10 cellular contexts compared by ENCODE assay signal in the genomic region with DNA sequence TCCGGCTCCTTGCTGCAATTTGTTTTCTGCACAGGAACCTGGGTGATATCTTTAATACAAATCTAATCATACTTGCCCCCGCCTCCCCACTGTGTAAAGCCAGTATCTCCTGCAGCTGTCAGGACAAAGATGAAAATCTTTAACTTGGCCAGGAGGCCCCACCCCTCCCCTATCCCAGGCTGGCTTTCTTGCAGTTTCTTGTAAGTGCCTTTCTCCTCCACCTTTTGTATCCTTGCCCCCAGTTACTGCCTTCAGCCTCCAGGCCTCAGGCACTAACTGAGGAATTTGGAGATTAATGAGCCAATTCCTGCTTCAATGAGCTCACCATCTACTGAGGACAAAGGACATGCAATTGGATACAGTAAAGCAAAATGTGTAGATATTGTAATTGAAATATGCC. TPM values are rescaled to one million over a fixed set of nuclear protein-coding genes. Genes with fewer than 3 reads are reported as not detected.
DNase-seq lines count a peak whose midpoint lies in the region; ATAC-seq, FAIRE-seq and TF ChIP-seq lines count a peak whose summit lies in the region.
"Had no signal": no experiment of that assay in that cellular context is flagged by ENCODE, and none has a peak within 500 bp of the region (broad histone marks: within the 10 kb centered on the region; RNA-seq: fewer than 3 reads in every experiment).

No MANE protein-coding gene starts in this region.

- no peak overlapping the region for H3K4me3 Mint-ChIP-seq in endodermal cell

- DNase-seq in GM19239 (ENCODE audit: insufficient read length, low spot score) (no peak), endodermal cell (peak; percentile 74), GM10248 (ENCODE audit: extremely low spot score) (no peak), left cardiac atrium (no peak)
- DNase-seq: adrenal gland, SHP77 treated with DMSO at 0.1 percent for 48 hours had no signal

- 61 to 68% methylated on average over 2 of the region's 2 CpGs for WGBS in endodermal cell (ENCODE audit: insufficient coverage in 1 of 2, insufficient read length in 1 of 2), 2 experiments

- H3K4me1 ChIP-seq in OCI-LY1 (ENCODE audit: insufficient read depth, low read length, severe bottlenecking): peaks cover 92% of the 10 kb centered on the region
- H3K4me1 ChIP-seq in endodermal cell (ENCODE audit: control insufficient read depth, insufficient read depth, low read length): peaks cover 8% of the 10 kb centered on the region
- H3K4me1 ChIP-seq in parathyroid adenoma: no peaks in the 10 kb centered on the region

- H3K4me1 Mint-ChIP-seq in endodermal cell: peaks cover 40% of the 10 kb centered on the region

- intact Hi-C loops in left cardiac atrium (cut with DNase I): loop anchor here in 1 of 2 donors (10.0 kb wide), 1 partner anchor 168 kb away; a partner anchor contains a TSS

- peaks cover 17% of the 10 kb centered on the region for H3F3A ChIP-seq in OCI-LY1 (ENCODE audit: insufficient read depth, low read length)

- peak; percentile 84 for FAIRE-seq in GM19239 (lab: Jason Lieb, UNC)

- H3K4me2 ChIP-seq in OCI-LY1 (ENCODE audit: low read length) (peak overlapping the region; percentile 90), parathyroid adenoma (ENCODE audit: low read length) (no peak overlapping the region)

- no peak for TF ChIP-seq CTCF in OCI-LY1 (IDR thresholded peaks at IDR 0.05; ENCODE audit: low read length)
- no peak for TF ChIP-seq CTCF in endodermal cell (conservative IDR thresholded peaks at IDR 0.05)
- TF ChIP-seq CTCF in parathyroid adenoma (IDR thresholded peaks at IDR 0.05): no peak
- no peak for TF ChIP-seq CTCF in GM10248 (IDR thresholded peaks at IDR 0.05; ENCODE audit: control extremely low read depth, extremely low read depth, low read depth, missing control alignments)

- no peaks in the 10 kb centered on the region for H3K9me3 Mint-ChIP-seq in endodermal cell

- no peak for ATAC-seq in GM19463 (IDR thresholded peaks at IDR 0.05; ENCODE audit: unreplicated experiment)
- ATAC-seq in left cardiac atrium: no peak

- no peaks in the 10 kb centered on the region for H4K20me1 ChIP-seq in OCI-LY1 (ENCODE audit: insufficient read depth, low read length)

- peak overlapping the region; percentile 42 for H3K4me3 ChIP-seq in OCI-LY1 (ENCODE audit: low read depth, low read length, poor library complexity, severe bottlenecking)
- H3K4me3 ChIP-seq in endodermal cell (ENCODE audit: low read length): no peak overlapping the region
- no peak overlapping the region for H3K4me3 ChIP-seq in parathyroid adenoma (ENCODE audit: low read depth, low read length)
- H3K4me3 ChIP-seq: adrenal gland had no signal

- peak overlapping the region; percentile 46 for H3K9ac ChIP-seq in OCI-LY1 (ENCODE audit: low read length)
- H3K9ac ChIP-seq in endodermal cell (ENCODE audit: extremely low read depth, low read length, poor library complexity, severe bottlenecking): peak overlapping the region; percentile 21
- no peak overlapping the region for H3K9ac ChIP-seq in parathyroid adenoma

- H3K27me3 ChIP-seq in OCI-LY1 (ENCODE audit: insufficient read depth, low read length): no peaks in the 10 kb centered on the region
- no peaks in the 10 kb centered on the region for H3K27me3 ChIP-seq in endodermal cell (ENCODE audit: control insufficient read depth, insufficient read depth, low read length, poor library complexity, severe bottlenecking)
- no peaks in the 10 kb centered on the region for H3K27me3 ChIP-seq in parathyroid adenoma (ENCODE audit: control insufficient read depth, insufficient read depth, low read length)
- H3K27me3 ChIP-seq: adrenal gland had no signal

- POLR2A ChIA-PET in GM10248 (lab: Yijun Ruan, JAX): interaction anchor here (1.1 to 3.2 kb wide), 3 partner anchors 11 to 15 kb away, joined by 3 to 19 read pairs (median 7); no protein-coding TSS in a partner anchor

- H3K27ac ChIP-seq in OCI-LY1 (ENCODE audit: low read depth, low read length, poor library complexity, severe bottlenecking): peak overlapping the region; percentile 94
- peak overlapping the region; percentile 61 for H3K27ac ChIP-seq in endodermal cell (ENCODE audit: low read depth, low read length)
- H3K27ac ChIP-seq in parathyroid adenoma: no peak overlapping the region
- H3K27ac ChIP-seq: adrenal gland had no signal

- H3K9me3 ChIP-seq in OCI-LY1 (ENCODE audit: low read length): no peaks in the 10 kb centered on the region
- H3K9me3 ChIP-seq in endodermal cell (ENCODE audit: control insufficient read depth, low read length): no peaks in the 10 kb centered on the region
- no peaks in the 10 kb centered on the region for H3K9me3 ChIP-seq in parathyroid adenoma (ENCODE audit: control insufficient read depth, low read length)
- H3K9me3 ChIP-seq: adrenal gland had no signal

- H3K36me3 Mint-ChIP-seq in endodermal cell (ENCODE audit: low read depth): no peaks in the 10 kb centered on the region

- H2AFZ ChIP-seq in OCI-LY1 (ENCODE audit: low read length): no peak overlapping the region
- H2AFZ ChIP-seq in parathyroid adenoma: peak overlapping the region; percentile 56

- H3K9me2 ChIP-seq in OCI-LY1 (ENCODE audit: low read depth, low read length): no peaks in the 10 kb centered on the region

- H3K36me3 ChIP-seq in OCI-LY1 (ENCODE audit: insufficient read depth, low read length): peaks cover 88% of the 10 kb centered on the region
- H3K36me3 ChIP-seq in endodermal cell (ENCODE audit: control insufficient read depth, insufficient read depth, low read length): peaks cover 7% of the 10 kb centered on the region
- H3K36me3 ChIP-seq in parathyroid adenoma (ENCODE audit: control insufficient read depth, insufficient read depth, low read length): no peaks in the 10 kb centered on the region
- H3K36me3 ChIP-seq: adrenal gland had no signal

- peak overlapping the region; percentile 84 for H3K27ac Mint-ChIP-seq in endodermal cell

- H3K27me3 Mint-ChIP-seq in endodermal cell (ENCODE audit: insufficient read depth): no peaks in the 10 kb centered on the region

- H3K79me2 ChIP-seq in OCI-LY1 (ENCODE audit: insufficient read depth, low read length): peaks cover 33% of the 10 kb centered on the region
- H3K79me2 ChIP-seq in parathyroid adenoma: no peaks in the 10 kb centered on the region

- CTCF ChIA-PET in GM10248 (lab: Yijun Ruan, JAX): interaction anchor here (1.5 to 10.8 kb wide), 4 partner anchors 11 to 310 kb away, joined by 3 to 94 read pairs (median 20); no protein-coding TSS in a partner anchor

RNA-seq across cellular contexts. Expression of a gene that starts 6.5 kb away (rescaled TPM):
- total RNA-seq in endodermal cell (not detected), left cardiac atrium (under 1 TPM; 0.08 to 0.35 TPM)
- polyA plus RNA-seq in endodermal cell (2013, experiment 1 of 2): not detected
- polyA plus RNA-seq in endodermal cell (2013, experiment 2 of 2): not detected
- total RNA-seq: fibroblast of villous mesenchyme had no signal

RNA-seq across cellular contexts. Expression of a gene that starts 40.3 kb away (rescaled TPM):
- total RNA-seq in endodermal cell (1 to 10 TPM; 5.2 to 6.7 TPM), left cardiac atrium (1 to 10 TPM in 1 of 2 donors, under 1 TPM in 1; 0.41 to 1.5 TPM)
- 9.5 TPM for polyA plus RNA-seq in endodermal cell (2013, experiment 1 of 2)
- polyA plus RNA-seq in endodermal cell (2013, experiment 2 of 2): 7.5 TPM
